ENCODE assay signal across 19 cellular contexts in the genomic region with DNA sequence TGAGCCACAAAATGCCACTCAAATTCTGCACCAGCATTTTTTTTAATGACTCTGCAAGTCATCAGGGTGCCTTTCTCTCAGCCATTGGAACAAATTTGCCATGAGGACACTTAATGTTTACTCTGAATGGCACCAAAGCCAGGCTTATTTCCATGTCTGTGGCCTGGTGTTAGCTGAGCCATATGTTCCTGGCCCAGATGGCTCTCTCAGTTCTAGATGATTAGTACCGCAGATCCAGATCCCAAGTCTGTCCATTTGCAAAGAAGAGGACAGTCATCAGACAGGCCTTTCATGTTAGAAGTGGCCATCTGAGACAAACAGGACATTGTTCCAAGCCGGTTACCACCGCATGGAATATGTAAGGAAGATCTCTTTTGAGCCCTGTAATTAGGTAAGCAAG.
DNase-seq lines count a peak whose midpoint lies in the region; ATAC-seq and TF ChIP-seq lines count a peak whose summit lies in the region.
"Had no signal": no experiment of that assay in that cellular context is flagged by ENCODE, and none has a peak within 500 bp of the region (broad histone marks: within the 10 kb centered on the region; RNA-seq: fewer than 3 reads in every experiment).

No MANE protein-coding gene starts in this region.

- intact Hi-C loops in dorsolateral prefrontal cortex (cut with DNase I): loop anchor here in 1 of 2 donors (10.0 kb wide), 1 partner anchor 205 kb away; no protein-coding TSS in a partner anchor

- H3K4me3 Mint-ChIP-seq in activated CD8-positive, alpha-beta T cell treated with anti-CD3 and anti-CD28 coated beads, Interleukin-2, amount 10 ng/mL, durations not matched to agents 7 days and 5 days: no peak overlapping the region
- H3K4me3 Mint-ChIP-seq: CD14-positive monocyte had no signal

- H3K4me1 Mint-ChIP-seq in activated CD8-positive, alpha-beta T cell treated with anti-CD3 and anti-CD28 coated beads, Interleukin-2, amount 10 ng/mL, durations not matched to agents 7 days and 5 days (ENCODE audit: low read depth): no peaks in the 10 kb centered on the region

- no peak for ATAC-seq in activated CD8-positive, alpha-beta T cell treated with anti-CD3 and anti-CD28 coated beads, Interleukin-2, amount 10 ng/mL, durations not matched to agents 7 days and 5 days
- no peak for ATAC-seq in GM21515 (IDR thresholded peaks at IDR 0.05; ENCODE audit: unreplicated experiment)

- no peak for TF ChIP-seq CTCF in dorsolateral prefrontal cortex (IDR thresholded peaks at IDR 0.05 in 54 of 56, conservative IDR thresholded peaks at IDR 0.05 in 2 of 56; ENCODE audit: low read depth in 1 of 56, partially characterized antibody in 56 of 56)

- H3K4me3 ChIP-seq in dorsolateral prefrontal cortex: no peak overlapping the region
- H3K4me3 ChIP-seq: HAP-1 had no signal

- CTCF ChIA-PET in activated CD8-positive, alpha-beta T cell treated with anti-CD3 and anti-CD28 coated beads, Interleukin-2, amount 10 ng/mL, durations not matched to agents 7 days and 5 days (lab: Charles Lee): no interaction called here

- POLR2A ChIA-PET in activated CD8-positive, alpha-beta T cell treated with anti-CD3 and anti-CD28 coated beads, Interleukin-2, amount 10 ng/mL, durations not matched to agents 7 days and 5 days (lab: Charles Lee): no interaction called here

- in situ Hi-C loops in G401 (cut with HindIII; ENCODE audit: low sequenced_read_pairs): no loop called here

- no peaks in the 10 kb centered on the region for H3K27me3 ChIP-seq in dorsolateral prefrontal cortex

- H3K27ac Mint-ChIP-seq in activated CD8-positive, alpha-beta T cell treated with anti-CD3 and anti-CD28 coated beads, Interleukin-2, amount 10 ng/mL, durations not matched to agents 7 days and 5 days: no peak overlapping the region

- peaks cover 14% of the 10 kb centered on the region for H3K36me3 Mint-ChIP-seq in activated CD8-positive, alpha-beta T cell treated with anti-CD3 and anti-CD28 coated beads, Interleukin-2, amount 10 ng/mL, durations not matched to agents 7 days and 5 days (ENCODE audit: low read depth)

- H3K27ac ChIP-seq in dorsolateral prefrontal cortex: peak overlapping the region in 53 of 59 donors; percentile 6 to 85 (median 65)

- peak; percentile 90 for DNase-seq in G401 (ENCODE audit: low spot score)
- peak; percentile 94 for DNase-seq in NCI-H69 (lab: John Stamatoyannopoulos, UW)
- peak in 3 of 10 donors; percentile 20 to 44 (median 37) for DNase-seq in dorsolateral prefrontal cortex
- peak; percentile 37 for DNase-seq in midbrain (lab: John Stamatoyannopoulos, UW)
- no peak for DNase-seq in kidney glomerular epithelial cell (lab: John Stamatoyannopoulos, UW)
- no peak for DNase-seq in activated CD8-positive, alpha-beta T cell treated with anti-CD3 and anti-CD28 coated beads, Interleukin-2, amount 10 ng/mL, durations not matched to agents 7 days and 5 days
- DNase-seq in activated CD4-positive, CD25-positive, alpha-beta regulatory T cell (lab: John Stamatoyannopoulos, UW): no peak
- DNase-seq: DMS53; KBM-7; MV-4-11; NCI-H1417; NCI-H187 treated with DMSO at 0.1 percent for 48 hours; NK-92 treated with Interleukin-12 subunit alpha and Interleukin-12 subunit beta, amount 100 ng/mL, for 24 hours; OCI-M1; RPMI8226; SIG-M5 had no signal

- no peaks in the 10 kb centered on the region for H3K9me3 Mint-ChIP-seq in activated CD8-positive, alpha-beta T cell treated with anti-CD3 and anti-CD28 coated beads, Interleukin-2, amount 10 ng/mL, durations not matched to agents 7 days and 5 days (ENCODE audit: insufficient read depth)
- H3K9me3 Mint-ChIP-seq: CD14-positive monocyte had no signal

- H3K27me3 Mint-ChIP-seq in activated CD8-positive, alpha-beta T cell treated with anti-CD3 and anti-CD28 coated beads, Interleukin-2, amount 10 ng/mL, durations not matched to agents 7 days and 5 days (ENCODE audit: low read depth): no peaks in the 10 kb centered on the region

Comparison
In these comparisons a context has a peak if more than half of its experiments do, and no peak if none do; other contexts are left out.
1. DNase-seq: peak in G401 (single experiment), NCI-H69 (single experiment) and midbrain (single experiment); none in kidney glomerular epithelial cell (single experiment), activated CD8-positive, alpha-beta T cell treated with anti-CD3 and anti-CD28 coated beads, Interleukin-2, amount 10 ng/mL, durations not matched to agents 7 days and 5 days (single experiment) and activated CD4-positive, CD25-positive, alpha-beta regulatory T cell (0 of 4).